8 cellular contexts compared by ENCODE assay signal in genomic region chr22:50244420-50245213, GRCh38.
A peak's percentile ranks its signal among the peaks of the same experiment; 100 is the strongest.
DNase-seq lines count a peak whose midpoint lies in the region; ATAC-seq lines count a peak whose summit lies in the region.

TUBGCP6 (minus strand) TSS chr22:50245023; CDS start chr22:50244459, 564 bp downstream.

- no peaks in the 10 kb centered on the region for H3K9me3 Mint-ChIP-seq in memory B cell

- peaks cover 8% of the 10 kb centered on the region for H3K36me3 Mint-ChIP-seq in memory B cell

- DNase-seq in C1 segment of cervical spinal cord (lab: John Stamatoyannopoulos, UW), result peak; percentile 47 to 96 (median 87)
- DNase-seq in NK-92 (lab: John Stamatoyannopoulos, UW; ENCODE audit: unreplicated experiment), result peak; percentile 22
- DNase-seq in activated CD8-positive, alpha-beta memory T cell treated with anti-CD3 and anti-CD28 coated beads for 24 hours, result peak; percentile 97
- peak; percentile 80 to 89 (median 81) for DNase-seq in effector memory CD4-positive, alpha-beta T cell
- peak; percentile 86 to 94 for DNase-seq in memory B cell (ENCODE audit: low spot score in 2 of 2)
- peak; percentile 89 for DNase-seq in stimulated activated CD8-positive, alpha-beta memory T cell treated with anti-CD3 and anti-CD28 coated beads, Interleukin-12 subunit alpha, Interleukin-12 subunit beta, amount 100 ng/mL, for 1 hour (ENCODE audit: low read depth)

- H3K27ac Mint-ChIP-seq in memory B cell, result peak within 1 kb of the TSS; percentile 96

- peaks cover 30% of the 10 kb centered on the region for H3K4me1 Mint-ChIP-seq in memory B cell

- peaks cover 25% of the 10 kb centered on the region for H3K36me3 ChIP-seq in effector memory CD4-positive, alpha-beta T cell (ENCODE audit: control insufficient read depth, insufficient read depth, low read length)

- no peaks in the 10 kb centered on the region for H3K27me3 Mint-ChIP-seq in memory B cell

- peak within 1 kb of the TSS; percentile 90 for H3K27ac ChIP-seq in effector memory CD4-positive, alpha-beta T cell (ENCODE audit: insufficient read depth, low read length, poor library complexity, severe bottlenecking)

- H3K4me3 Mint-ChIP-seq in memory B cell, result peak within 1 kb of the TSS; percentile 98

- H3K4me3 ChIP-seq in effector memory CD4-positive, alpha-beta T cell (ENCODE audit: insufficient read depth, low read depth, low read length, poor library complexity, severe bottlenecking), result peak within 1 kb of the TSS; percentile 72

- no peaks in the 10 kb centered on the region for H3K27me3 ChIP-seq in effector memory CD4-positive, alpha-beta T cell (replicated peaks; ENCODE audit: control insufficient read depth, insufficient read depth, low read length, poor library complexity, severe bottlenecking)

- peak; percentile 80 for ATAC-seq in GM19372 (IDR thresholded peaks at IDR 0.05; ENCODE audit: low read depth, unreplicated experiment)
- peak; percentile 63 for ATAC-seq in HG03565 (IDR thresholded peaks at IDR 0.05; ENCODE audit: unreplicated experiment)
- ATAC-seq in memory B cell (ENCODE audit: low read depth), result peak; percentile 74

- no peaks in the 10 kb centered on the region for H3K9me3 ChIP-seq in effector memory CD4-positive, alpha-beta T cell (ENCODE audit: control insufficient read depth, low read length)

- H3K4me1 ChIP-seq in effector memory CD4-positive, alpha-beta T cell (ENCODE audit: control insufficient read depth, insufficient read depth, low read length, poor library complexity, severe bottlenecking), result peaks cover 56% of the 10 kb centered on the region

Comparison
In these comparisons a context has a peak if more than half of its experiments do, and no peak if none do; other contexts are left out.
1. Peak in every context shown above with its lines: DNase-seq, ATAC-seq, H3K4me3 ChIP-seq and H3K27ac ChIP-seq.
2. DNase-seq: peak in every context shown above with its lines; median percentile 97 in activated CD8-positive, alpha-beta memory T cell treated with anti-CD3 and anti-CD28 coated beads for 24 hours; 90 in memory B cell; 89 in stimulated activated CD8-positive, alpha-beta memory T cell treated with anti-CD3 and anti-CD28 coated beads, Interleukin-12 subunit alpha, Interleukin-12 subunit beta, amount 100 ng/mL, for 1 hour; 87 in C1 segment of cervical spinal cord; 81 in effector memory CD4-positive, alpha-beta T cell; 22 in NK-92.